13 cellular contexts compared by ENCODE assay signal in genomic region chr1:231493421-231494185, GRCh38. TPM values are rescaled to one million over a fixed set of nuclear protein-coding genes. Genes with fewer than 3 reads are reported as not detected.
DNase-seq lines count a peak whose midpoint lies in the region; ATAC-seq and TF ChIP-seq lines count a peak whose summit lies in the region.
"Had no signal": no experiment of that assay in that cellular context is flagged by ENCODE, and none has a peak within 500 bp of the region (broad histone marks: within the 10 kb centered on the region; RNA-seq: fewer than 3 reads in every experiment).

No MANE protein-coding gene starts in this region.

- H3K36me3 ChIP-seq in MG63: no peaks in the 10 kb centered on the region

- H3K27me3 ChIP-seq in MG63: no peaks in the 10 kb centered on the region

- H3K9me3 ChIP-seq in MG63: peaks cover 3% of the 10 kb centered on the region; the same call in 1 of the 2 replicates

- no peak overlapping the region for H3K4me3 ChIP-seq in fibroblast of pulmonary artery (replicated peaks; ENCODE audit: low read depth, low read length)
- no peak overlapping the region for H3K4me3 ChIP-seq in MG63

- no peak for TF ChIP-seq CTCF in fibroblast of pulmonary artery (IDR thresholded peaks at IDR 0.05; ENCODE audit: low read length, missing control alignments)

- ATAC-seq in GM18511 (IDR thresholded peaks at IDR 0.05; ENCODE audit: unreplicated experiment) (peak; percentile 54), GM19467 (IDR thresholded peaks at IDR 0.05; ENCODE audit: unreplicated experiment) (no peak)
- ATAC-seq: naive thymus-derived CD8-positive, alpha-beta T cell had no signal

- DNase-seq in AG08395 (ENCODE audit: low spot score) (peak; percentile 5), OCI-M1 (lab: John Stamatoyannopoulos, UW) (peak; percentile 77), fibroblast of pulmonary artery (ENCODE audit: low read depth) (peak; percentile 90), MG63 (no peak), Ammon's horn (ENCODE audit: low spot score) (no peak), GOT3 (lab: John Stamatoyannopoulos, UW) (no peak)
- DNase-seq: activated CD4-positive, alpha-beta memory T cell treated with anti-CD3 and anti-CD28 coated beads for 36 hours; CD4-positive, CD25-positive, alpha-beta regulatory T cell; naive thymus-derived CD8-positive, alpha-beta T cell; small intestine; stimulated activated CD8-positive, alpha-beta memory T cell treated with anti-CD3 and anti-CD28 coated beads, Interleukin-4, amount 100 ng/mL, for 48 hours had no signal

RNA-seq across cellular contexts. Expression of gene TSNAX, which starts 34.9 kb away (rescaled TPM):
- total RNA-seq in MG63 (2014; rRNA removed; shearing (Covaris generic); ENCODE audit: low replicate concordance): 26.8 and 34.5 TPM in 2 replicates

Comparison
In these comparisons a context has a peak if more than half of its experiments do, and no peak if none do; other contexts are left out.
1. DNase-seq: peak in AG08395 (single experiment), OCI-M1 (single experiment) and fibroblast of pulmonary artery (single experiment); none in MG63 (single experiment), Ammon's horn (single experiment) and GOT3 (single experiment).